Comparison of ENCODE assay signal across 12 cellular contexts in genomic region chr2:210421916-210422315, GRCh38. TPM values are rescaled to one million over a fixed set of nuclear protein-coding genes. Genes with fewer than 3 reads are reported as not detected.
A peak's percentile ranks its signal among the peaks of the same experiment; 100 is the strongest.
DNase-seq lines count a peak whose midpoint lies in the region; ATAC-seq and TF ChIP-seq lines count a peak whose summit lies in the region.
"Had no signal": no experiment of that assay in that cellular context is flagged by ENCODE, and none has a peak within 500 bp of the region (broad histone marks: within the 10 kb centered on the region; RNA-seq: fewer than 3 reads in every experiment).

No MANE protein-coding gene starts in this region.

- H3K9me3 ChIP-seq in trophoblast cell (ENCODE audit: insufficient read depth, low read depth, low read length) = no peaks in the 10 kb centered on the region

- peak; percentile 1 for TF ChIP-seq CTCF in choroid plexus epithelial cell (conservative IDR thresholded peaks at IDR 0.05; ENCODE audit: low read depth, low read length)
- TF ChIP-seq CTCF in activated CD8-positive, alpha-beta T cell treated with anti-CD3 and anti-CD28 coated beads for 36 hours (IDR thresholded peaks at IDR 0.05) = no peak

- H3K79me2 ChIP-seq in trophoblast cell (ENCODE audit: control insufficient read depth, insufficient read depth, low read length, poor library complexity) = no peaks in the 10 kb centered on the region

- H2BK5ac ChIP-seq in trophoblast cell (ENCODE audit: low read depth, low read length, poor library complexity) = no peak overlapping the region

- no peak overlapping the region for H3K23ac ChIP-seq in trophoblast cell (ENCODE audit: low read length)

- no peak overlapping the region for H3K9ac ChIP-seq in trophoblast cell (ENCODE audit: low read length)

- no peak overlapping the region for H4K12ac ChIP-seq in trophoblast cell (ENCODE audit: low read depth, low read length)

- H3K27ac ChIP-seq in trophoblast cell (ENCODE audit: low read depth, low read length) = peak overlapping the region; percentile 43

- H2BK120ac ChIP-seq in trophoblast cell (ENCODE audit: insufficient read depth, low read length, poor library complexity) = no peak overlapping the region

- no CpG with 5 or more reads among the region's 3 CpGs for WGBS in trophoblast cell (ENCODE audit: extremely low coverage, insufficient coverage, insufficient read length)

- H3K4ac ChIP-seq in trophoblast cell (ENCODE audit: low read depth, low read length) = no peak overlapping the region

- POLR2A ChIA-PET in activated CD8-positive, alpha-beta T cell treated with anti-CD3 and anti-CD28 coated beads for 36 hours (lab: Charles Lee) = no interaction called here

- CTCF ChIA-PET in activated CD8-positive, alpha-beta T cell treated with anti-CD3 and anti-CD28 coated beads for 36 hours (lab: Charles Lee) = no interaction called here

- H3K18ac ChIP-seq in trophoblast cell (ENCODE audit: low read length) = no peak overlapping the region

- intact Hi-C loops in activated CD8-positive, alpha-beta T cell treated with anti-CD3 and anti-CD28 coated beads for 36 hours (cut with micrococcal nuclease) = no loop called here

- no peaks in the 10 kb centered on the region for H3K79me1 ChIP-seq in trophoblast cell (ENCODE audit: low read length)

- H2BK12ac ChIP-seq in trophoblast cell (ENCODE audit: low read length) = no peak overlapping the region

- H3K27ac Mint-ChIP-seq in activated CD8-positive, alpha-beta T cell treated with anti-CD3 and anti-CD28 coated beads for 36 hours = no peak overlapping the region
- H3K27ac Mint-ChIP-seq: activated T-helper 1 cell treated with anti-CD3 and anti-CD28 coated beads, Interleukin-12 subunit alpha, Interleukin-12 subunit beta, Interleukin-2, Interleukin-4 antibody, amounts not matched to agents 30 ng/mL and 10 ng/mL and 1 ng/mL, durations not matched to agents 14 hours and 24 hours and 36 hours had no signal

- no peak overlapping the region for H3K4me3 Mint-ChIP-seq in activated CD8-positive, alpha-beta T cell treated with anti-CD3 and anti-CD28 coated beads for 36 hours
- H3K4me3 Mint-ChIP-seq: activated T-helper 1 cell treated with anti-CD3 and anti-CD28 coated beads, Interleukin-12 subunit alpha, Interleukin-12 subunit beta, Interleukin-2, Interleukin-4 antibody, amounts not matched to agents 30 ng/mL and 10 ng/mL and 1 ng/mL, durations not matched to agents 14 hours and 24 hours and 36 hours had no signal

- DNase-seq in NOMO-1 treated with DMSO at 0.1 percent for 48 hours (lab: John Stamatoyannopoulos, UW; ENCODE audit: unreplicated experiment) = peak; percentile 24
- DNase-seq in NOMO-1 treated with dmso at 0.1 percent for 144 hours (lab: John Stamatoyannopoulos, UW; ENCODE audit: unreplicated experiment) = no peak
- DNase-seq in NCI-H226 = peak; percentile 57
- peak; percentile 98 for DNase-seq in choroid plexus epithelial cell (ENCODE audit: low read depth)
- no peak for DNase-seq in trophoblast cell
- no peak for DNase-seq in CD1c-positive myeloid dendritic cell (ENCODE audit: extremely low spot score)
- no peak for DNase-seq in activated CD8-positive, alpha-beta T cell treated with anti-CD3 and anti-CD28 coated beads for 36 hours
- DNase-seq in iPS-NIHi7 (ENCODE audit: extremely low spot score) = no peak
- DNase-seq: cerebellar nuclear complex; NCI-H1930; stimulated activated CD4-positive, alpha-beta T cell treated with anti-CD3 and anti-CD28 coated beads, Interleukin-2, amount 100 ng/mL, for 48 hours had no signal

- no peaks in the 10 kb centered on the region for H3K27me3 ChIP-seq in trophoblast cell (ENCODE audit: insufficient read depth, low read length)

- H3K4me3 ChIP-seq in choroid plexus epithelial cell (ENCODE audit: low read depth, low read length) (no peak overlapping the region), trophoblast cell (ENCODE audit: low read depth, low read length) (no peak overlapping the region)

- no peak for ATAC-seq in activated CD8-positive, alpha-beta T cell treated with anti-CD3 and anti-CD28 coated beads for 36 hours

- H3K36me3 ChIP-seq in trophoblast cell (ENCODE audit: control insufficient read depth in 1 of 2, insufficient read depth in 2 of 2, low read length in 2 of 2) = peaks cover 0 to 1% of the 10 kb centered on the region in 2 experiments

- peaks cover 10% of the 10 kb centered on the region for H3K36me3 Mint-ChIP-seq in activated CD8-positive, alpha-beta T cell treated with anti-CD3 and anti-CD28 coated beads for 36 hours (ENCODE audit: low read depth)

- no peak overlapping the region for H2AK5ac ChIP-seq in trophoblast cell (ENCODE audit: low read length)

- H3K4me1 ChIP-seq in trophoblast cell (ENCODE audit: control insufficient read depth in 1 of 2, insufficient read depth in 2 of 2, low read length in 2 of 2) = no peaks in the 10 kb centered on the region

- no peaks in the 10 kb centered on the region for H3K4me1 Mint-ChIP-seq in activated CD8-positive, alpha-beta T cell treated with anti-CD3 and anti-CD28 coated beads for 36 hours (ENCODE audit: low read depth)

- H4K91ac ChIP-seq in trophoblast cell (ENCODE audit: low read depth, low read length) = no peak overlapping the region

- H4K8ac ChIP-seq in trophoblast cell (ENCODE audit: low read depth, low read length) = no peak overlapping the region

- H3K27me3 Mint-ChIP-seq in activated CD8-positive, alpha-beta T cell treated with anti-CD3 and anti-CD28 coated beads for 36 hours = peaks cover 8% of the 10 kb centered on the region

- H2AFZ ChIP-seq in trophoblast cell (ENCODE audit: insufficient read depth, low read length, poor library complexity) = no peak overlapping the region

- H3K4me2 ChIP-seq in trophoblast cell (ENCODE audit: low read length) = peak overlapping the region; percentile 37

- H3K9me3 Mint-ChIP-seq in activated CD8-positive, alpha-beta T cell treated with anti-CD3 and anti-CD28 coated beads for 36 hours = peaks cover 22% of the 10 kb centered on the region

- H3K14ac ChIP-seq in trophoblast cell (ENCODE audit: low read length) = no peak overlapping the region

RNA-seq across cellular contexts. Expression of gene LANCL1, which starts 54.6 kb away (rescaled TPM):
- 17.5 and 19.5 TPM in 2 replicates for polyA plus RNA-seq in trophoblast cell (2013)
- total RNA-seq in activated CD8-positive, alpha-beta T cell treated with anti-CD3 and anti-CD28 coated beads for 36 hours = 10 to 100 TPM; 34.0 to 36.9 TPM

Comparison
In these comparisons a context has a peak if more than half of its experiments do, and no peak if none do; other contexts are left out.
1. DNase-seq: peak in NOMO-1 treated with DMSO at 0.1 percent for 48 hours (single experiment), NCI-H226 (single experiment) and choroid plexus epithelial cell (single experiment); none in NOMO-1 treated with dmso at 0.1 percent for 144 hours (single experiment), trophoblast cell (0 of 2), CD1c-positive myeloid dendritic cell (single experiment), activated CD8-positive, alpha-beta T cell treated with anti-CD3 and anti-CD28 coated beads for 36 hours (single experiment) and iPS-NIHi7 (single experiment).